Comparison of ENCODE assay signal across 12 cellular contexts in genomic region chr11:2997406-2997805, GRCh38. TPM values are rescaled to one million over a fixed set of nuclear protein-coding genes. Genes with fewer than 3 reads are reported as not detected.
A peak's percentile ranks its signal among the peaks of the same experiment; 100 is the strongest.
DNase-seq lines count a peak whose midpoint lies in the region; ATAC-seq and TF ChIP-seq lines count a peak whose summit lies in the region.
"Had no signal": no experiment of that assay in that cellular context is flagged by ENCODE, and none has a peak within 500 bp of the region (broad histone marks: within the 10 kb centered on the region; RNA-seq: fewer than 3 reads in every experiment).

No MANE protein-coding gene starts in this region.

- H3K4me1 Mint-ChIP-seq in activated T-cell treated with anti-CD3 and anti-CD28 coated beads, Interleukin-2, amount 50 U/mL, for 4 hours (ENCODE audit: low read depth) = no peaks in the 10 kb centered on the region
- peaks cover 29% of the 10 kb centered on the region for H3K4me1 Mint-ChIP-seq in nephron

- H3K4me3 ChIP-seq in MG63 = no peak overlapping the region
- H3K4me3 ChIP-seq: K562 had no signal

- H3K27ac ChIP-seq in cingulate gyrus (ENCODE audit: low read depth, low read length) = peak overlapping the region; percentile 10
- H3K27ac ChIP-seq in substantia nigra (ENCODE audit: low read depth, low read length, poor library complexity, severe bottlenecking) = peak overlapping the region; percentile 57

- peaks cover 13% of the 10 kb centered on the region for H3K36me3 ChIP-seq in MG63

- DNase-seq in activated T-cell treated with anti-CD3 and anti-CD28 coated beads, Interleukin-2, amount 50 U/mL, for 1 hour = peak; percentile 8
- DNase-seq in activated T-cell treated with anti-CD3 and anti-CD28 coated beads, Interleukin-2, amount 50 U/mL, for 4 hours = no peak
- no peak for DNase-seq in substantia nigra (lab: John Stamatoyannopoulos, UW)
- DNase-seq in SIG-M5 treated with dmso at 0.1 percent for 504 hours (lab: John Stamatoyannopoulos, UW; ENCODE audit: unreplicated experiment) = no peak
- DNase-seq in MG63 = no peak
- DNase-seq: DMS79 treated with DMSO at 0.1 percent for 48 hours; NCI-H1105 treated with DMSO at 0.1 percent for 48 hours; NK-92 treated with Interleukin-12 subunit alpha and Interleukin-12 subunit beta, amount 100 ng/mL, for 24 hours had no signal

- H3K36me3 Mint-ChIP-seq in activated T-cell treated with anti-CD3 and anti-CD28 coated beads, Interleukin-2, amount 50 U/mL, for 4 hours (ENCODE audit: insufficient read depth) = peaks cover 14% of the 10 kb centered on the region
- H3K36me3 Mint-ChIP-seq in nephron (ENCODE audit: low read depth) = peaks cover 7% of the 10 kb centered on the region

- TF ChIP-seq CTCF in nephron (IDR thresholded peaks at IDR 0.05; ENCODE audit: unreplicated experiment in 3 of 3) = no peak

- no peaks in the 10 kb centered on the region for H3K9me3 Mint-ChIP-seq in activated T-cell treated with anti-CD3 and anti-CD28 coated beads, Interleukin-2, amount 50 U/mL, for 4 hours
- no peaks in the 10 kb centered on the region for H3K9me3 Mint-ChIP-seq in nephron

- ATAC-seq in activated T-cell treated with anti-CD3 and anti-CD28 coated beads, Interleukin-2, amount 50 U/mL, for 4 hours = no peak
- ATAC-seq: K562 had no signal

- no peaks in the 10 kb centered on the region for H3K27me3 ChIP-seq in MG63

- peak overlapping the region in 2 of 3 experiments; percentile 85 to 87 for H3K27ac Mint-ChIP-seq in nephron
- H3K27ac Mint-ChIP-seq: B cell had no signal

- no peak overlapping the region for H3K4me3 Mint-ChIP-seq in activated T-cell treated with anti-CD3 and anti-CD28 coated beads, Interleukin-2, amount 50 U/mL, for 4 hours
- H3K4me3 Mint-ChIP-seq in nephron = no peak overlapping the region
- H3K4me3 Mint-ChIP-seq: B cell had no signal

- H3K9me3 ChIP-seq in MG63 = no peaks in the 10 kb centered on the region

- no peaks in the 10 kb centered on the region for H3K27me3 Mint-ChIP-seq in activated T-cell treated with anti-CD3 and anti-CD28 coated beads, Interleukin-2, amount 50 U/mL, for 4 hours (ENCODE audit: low read depth)
- H3K27me3 Mint-ChIP-seq in nephron (ENCODE audit: low read depth) = no peaks in the 10 kb centered on the region
- H3K27me3 Mint-ChIP-seq: B cell had no signal

RNA-seq across cellular contexts. Expression of gene NAP1L4, which starts 5.3 kb away (rescaled TPM):
- 100 to 1,000 TPM; 194 to 201 (median 199) TPM for total RNA-seq in activated T-cell treated with anti-CD3 and anti-CD28 coated beads, Interleukin-2, amount 50 U/mL, for 4 hours
- total RNA-seq in MG63 (2014; rRNA removed; shearing (Covaris generic); ENCODE audit: low replicate concordance) = 98.0 and 116 TPM in 2 replicates

RNA-seq across cellular contexts. Expression of gene CARS1, which starts 59.8 kb away (rescaled TPM):
- total RNA-seq in activated T-cell treated with anti-CD3 and anti-CD28 coated beads, Interleukin-2, amount 50 U/mL, for 4 hours = 100 to 1,000 TPM in 1 of 3 donors, 10 to 100 TPM in 2; 72.4 to 110 (median 88.1) TPM
- 48.5 and 57.2 TPM in 2 replicates for total RNA-seq in MG63 (2014; rRNA removed; shearing (Covaris generic); ENCODE audit: low replicate concordance)
